8 cellular contexts compared by ENCODE assay signal in genomic region chrX:154097597-154098541, GRCh38. TPM values are rescaled to one million over a fixed set of nuclear protein-coding genes. Genes with fewer than 3 reads are reported as not detected.
DNase-seq lines count a peak whose midpoint lies in the region; ATAC-seq, FAIRE-seq and TF ChIP-seq lines count a peak whose summit lies in the region.

MECP2 (minus strand) TSS chrX:154097717.

- TF ChIP-seq CTCF in KMS-11 (conservative IDR thresholded peaks at IDR 0.05; ENCODE audit: low read depth, low read length) (no peak), esophagus squamous epithelium (IDR thresholded peaks at IDR 0.05) (no peak)

- H3K9me3 ChIP-seq in esophagus squamous epithelium: no peaks in the 10 kb centered on the region

- ATAC-seq in GM21737 (IDR thresholded peaks at IDR 0.05; ENCODE audit: unreplicated experiment): peak; percentile 90
- ATAC-seq in activated T-cell treated with anti-CD3 and anti-CD28 coated beads, Interleukin-2, amount 50 U/mL, for 72 hours (replicated peaks in 1 of 2): peak; percentile 86 to 90

- peaks cover 55% of the 10 kb centered on the region for H3K4me1 Mint-ChIP-seq in activated T-cell treated with anti-CD3 and anti-CD28 coated beads, Interleukin-2, amount 50 U/mL, for 72 hours (ENCODE audit: low read depth)

- peaks cover 42% of the 10 kb centered on the region for H3K27me3 Mint-ChIP-seq in activated T-cell treated with anti-CD3 and anti-CD28 coated beads, Interleukin-2, amount 50 U/mL, for 72 hours (ENCODE audit: low read depth)

- intact Hi-C loops in esophagus squamous epithelium (cut with DNase I): no loop called here

- H2AFZ ChIP-seq in KMS-11 (ENCODE audit: low read depth): peak within 1 kb of the TSS; percentile 71; the same call in 1 of the 2 replicates

- H4K20me1 ChIP-seq in KMS-11 (ENCODE audit: insufficient read depth): no peaks in the 10 kb centered on the region

- H3K4me2 ChIP-seq in KMS-11: peak within 1 kb of the TSS; percentile 60

- peak within 1 kb of the TSS; percentile 96 for H3K27ac Mint-ChIP-seq in activated T-cell treated with anti-CD3 and anti-CD28 coated beads, Interleukin-2, amount 50 U/mL, for 72 hours

- peak in 1 of 4 donors; percentile 59 for TF ChIP-seq POLR2A in esophagus squamous epithelium (IDR thresholded peaks at IDR 0.05)

- H3K27me3 ChIP-seq in KMS-11 (ENCODE audit: insufficient read depth, low read depth) (no peaks in the 10 kb centered on the region), esophagus squamous epithelium (no peaks in the 10 kb centered on the region)

- H3K4me3 ChIP-seq in KMS-11 (IDR thresholded peaks at IDR 0.05; ENCODE audit: insufficient read depth, low read depth, low read length) (no peak within 1 kb of the TSS), esophagus squamous epithelium (peak within 1 kb of the TSS; percentile 49 to 88 (median 82))

- H3K4me1 ChIP-seq in KMS-11 (ENCODE audit: low read depth, poor library complexity, severe bottlenecking) (peaks cover 23% of the 10 kb centered on the region), esophagus squamous epithelium (peaks cover 0 to 39% (median 4%) of the 10 kb centered on the region in 3 donors)

- H3K27ac ChIP-seq in KMS-11: peak within 1 kb of the TSS; percentile 28; the same call in 1 of the 2 replicates
- peak within 1 kb of the TSS; percentile 89 to 98 (median 97) for H3K27ac ChIP-seq in esophagus squamous epithelium

- H3K79me2 ChIP-seq in KMS-11 (ENCODE audit: insufficient read depth, low read depth): peaks cover 40% of the 10 kb centered on the region

- no peaks in the 10 kb centered on the region for H3K9me3 Mint-ChIP-seq in activated T-cell treated with anti-CD3 and anti-CD28 coated beads, Interleukin-2, amount 50 U/mL, for 72 hours

- H3K36me3 ChIP-seq in KMS-11 (ENCODE audit: insufficient read depth) (no peaks in the 10 kb centered on the region), esophagus squamous epithelium (no peaks in the 10 kb centered on the region)

- peaks cover 4% of the 10 kb centered on the region in 2 donors for H3K36me3 Mint-ChIP-seq in activated T-cell treated with anti-CD3 and anti-CD28 coated beads, Interleukin-2, amount 50 U/mL, for 72 hours (ENCODE audit: insufficient read depth in 2 of 2)

- DNase-seq in DMS53 (lab: John Stamatoyannopoulos, UW) (peak; percentile 96), RCC 7860 (ENCODE audit: low spot score) (peak; percentile 75), esophagus squamous epithelium (lab: John Stamatoyannopoulos, UW) (peak; percentile 45), myocyte (ENCODE audit: low read depth) (peak; percentile 90)
- DNase-seq in activated T-cell treated with anti-CD3 and anti-CD28 coated beads, Interleukin-2, amount 50 U/mL, for 72 hours: peak; percentile 90 to 91
- DNase-seq in stimulated activated CD8-positive, alpha-beta memory T cell treated with anti-CD3 and anti-CD28 coated beads, Interleukin-7, amount 100 ng/mL, for 4 hours (ENCODE audit: low read depth in 2 of 2): peak; percentile 69 to 84

- H3K4me3 Mint-ChIP-seq in activated T-cell treated with anti-CD3 and anti-CD28 coated beads, Interleukin-2, amount 50 U/mL, for 72 hours: peak within 1 kb of the TSS; percentile 86 to 94

- WGBS in esophagus squamous epithelium, 2 donors: 27 to 59% methylated on average over 9 of the region's 74 CpGs

- no peak for FAIRE-seq in RCC 7860 (lab: Jason Lieb, UNC)

- H3K9ac ChIP-seq in KMS-11: peak within 1 kb of the TSS; percentile 55; the same call in 1 of the 2 replicates

RNA-seq across cellular contexts. Expression of gene MECP2, which starts in this region (rescaled TPM):
- total RNA-seq in activated T-cell treated with anti-CD3 and anti-CD28 coated beads, Interleukin-2, amount 50 U/mL, for 72 hours: 10 to 100 TPM; 70.4 to 73.5 TPM
- total RNA-seq in esophagus squamous epithelium: 10 to 100 TPM; 17.7 to 38.7 (median 25.4) TPM
- total RNA-seq in myocyte: 28.5 and 29.9 TPM in 2 replicates
- 16.2 TPM for polyA plus RNA-seq in myocyte (2012)

Comparison
In these comparisons a context has a peak if more than half of its experiments do, and no peak if none do; other contexts are left out.
1. DNase-seq: peak in every context shown above with its lines; median percentile 96 in DMS53; 90 in activated T-cell treated with anti-CD3 and anti-CD28 coated beads, Interleukin-2, amount 50 U/mL, for 72 hours; 90 in myocyte; 76 in stimulated activated CD8-positive, alpha-beta memory T cell treated with anti-CD3 and anti-CD28 coated beads, Interleukin-7, amount 100 ng/mL, for 4 hours; 75 in RCC 7860; 45 in esophagus squamous epithelium.